ENCODE assay signal across 25 cellular contexts in the genomic region with DNA sequence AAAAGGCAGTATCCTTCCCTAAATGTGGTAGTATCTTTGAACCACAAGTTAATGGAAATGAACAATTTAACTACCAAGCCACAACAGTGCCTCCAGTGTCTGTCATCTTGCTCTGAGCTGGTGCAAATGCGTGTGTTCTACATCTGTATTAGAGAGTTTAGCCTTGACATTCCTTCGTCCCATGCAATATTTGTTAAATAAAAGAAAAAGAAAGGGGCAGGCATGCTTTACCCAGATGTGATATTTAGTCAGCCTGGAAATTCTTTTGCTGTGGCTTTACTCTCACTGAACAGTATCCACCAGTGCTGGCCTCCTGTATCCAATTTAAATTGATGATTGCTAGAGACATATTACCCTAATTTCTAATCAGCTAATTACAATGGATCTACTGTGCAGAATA.
"Had no signal": no experiment of that assay in that cellular context is flagged by ENCODE, and none has a peak within 500 bp of the region (broad histone marks: within the 10 kb centered on the region; RNA-seq: fewer than 3 reads in every experiment).

No MANE protein-coding gene starts in this region.

- H2AFZ ChIP-seq: neural progenitor cell had no signal

- H3K4me1 Mint-ChIP-seq: neural progenitor cell; stimulated activated effector memory CD8-positive, alpha-beta T cell treated with anti-CD3 and anti-CD28 coated beads, Interleukin-12 subunit alpha, Interleukin-12 subunit beta, amount 100 ng/mL, for 72 hours had no signal

- H3K9ac ChIP-seq: neural progenitor cell had no signal

- H3K27ac ChIP-seq: esophagus squamous epithelium, left ventricle myocardium inferior, lower lobe of right lung, neural progenitor cell, ovary, suprapubic skin, tibial artery, upper lobe of left lung, uterus had no signal

- H3K36me3 ChIP-seq: esophagus squamous epithelium, left ventricle myocardium inferior, lower lobe of right lung, neural progenitor cell, ovary, suprapubic skin, tibial artery, upper lobe of left lung, uterus had no signal

- H3K9me3 Mint-ChIP-seq: dendritic cell treated with granulocyte-macrophage colony-stimulating factor and Interleukin-4, amounts not matched to agents 40 ng/mL and 50 ng/mL, for 4 days; effector memory CD8-positive, alpha-beta T cell; natural killer cell treated with Interleukin-12 subunit alpha and Interleukin-12 subunit beta and Interleukin-15 and Interleukin-18, amount 100 ng/mL, for 72 hours; neural progenitor cell; stimulated activated effector memory CD8-positive, alpha-beta T cell treated with anti-CD3 and anti-CD28 coated beads, Interleukin-12 subunit alpha, Interleukin-12 subunit beta, amount 100 ng/mL, for 72 hours had no signal

- H3K4me2 ChIP-seq: neural progenitor cell had no signal

- H3K9me3 ChIP-seq: esophagus squamous epithelium, left ventricle myocardium inferior, lower lobe of right lung, ovary, suprapubic skin, tibial artery, upper lobe of left lung, uterus had no signal

- H3K4me3 Mint-ChIP-seq: dendritic cell treated with granulocyte-macrophage colony-stimulating factor and Interleukin-4, amounts not matched to agents 40 ng/mL and 50 ng/mL, for 4 days; effector memory CD8-positive, alpha-beta T cell; natural killer cell treated with Interleukin-12 subunit alpha and Interleukin-12 subunit beta and Interleukin-15 and Interleukin-18, amount 100 ng/mL, for 72 hours; neural progenitor cell; stimulated activated effector memory CD8-positive, alpha-beta T cell treated with anti-CD3 and anti-CD28 coated beads, Interleukin-12 subunit alpha, Interleukin-12 subunit beta, amount 100 ng/mL, for 72 hours had no signal

- H3K27me3 Mint-ChIP-seq: dendritic cell treated with granulocyte-macrophage colony-stimulating factor and Interleukin-4, amounts not matched to agents 40 ng/mL and 50 ng/mL, for 4 days had no signal

- H3K4me1 ChIP-seq: esophagus squamous epithelium, left ventricle myocardium inferior, lower lobe of right lung, neural progenitor cell, suprapubic skin, tibial artery, upper lobe of left lung, uterus had no signal

- DNase-seq: effector memory CD8-positive, alpha-beta T cell; esophagus squamous epithelium; foreskin melanocyte; glutamatergic neuron; kidney; left cardiac atrium; left ventricle myocardium inferior; lower lobe of right lung; mesenchymal stem cell; midbrain; nucleus accumbens; ovary; right cardiac atrium; stimulated activated CD4-positive, alpha-beta T cell treated with anti-CD3 and anti-CD28 coated beads, Interleukin-4, amount 100 ng/mL, for 1 hour; stimulated activated CD8-positive, alpha-beta memory T cell treated with anti-CD3 and anti-CD28 coated beads, Interleukin-4, amount 100 ng/mL, for 48 hours; stimulated activated naive CD8-positive, alpha-beta T cell treated with anti-CD3 and anti-CD28 coated beads, Interleukin-15, Interleukin-2, amounts not matched to agents 100 U/mL and 50 U/mL, for 24 hours; tibial artery; upper lobe of left lung; uterus had no signal

- H3K27ac Mint-ChIP-seq: dendritic cell treated with granulocyte-macrophage colony-stimulating factor and Interleukin-4, amounts not matched to agents 40 ng/mL and 50 ng/mL, for 4 days; effector memory CD8-positive, alpha-beta T cell; natural killer cell treated with Interleukin-12 subunit alpha and Interleukin-12 subunit beta and Interleukin-15 and Interleukin-18, amount 100 ng/mL, for 72 hours; neural progenitor cell; progenitor cell of endocrine pancreas; stimulated activated effector memory CD8-positive, alpha-beta T cell treated with anti-CD3 and anti-CD28 coated beads, Interleukin-12 subunit alpha, Interleukin-12 subunit beta, amount 100 ng/mL, for 72 hours had no signal

- H3K27me3 ChIP-seq: esophagus squamous epithelium, neural progenitor cell, ovary, suprapubic skin, tibial artery, upper lobe of left lung, uterus had no signal

- H3K4me3 ChIP-seq: esophagus squamous epithelium, left ventricle myocardium inferior, lower lobe of right lung, neural progenitor cell, ovary, suprapubic skin, tibial artery, upper lobe of left lung, uterus had no signal

- H3K36me3 Mint-ChIP-seq: natural killer cell treated with Interleukin-12 subunit alpha and Interleukin-12 subunit beta and Interleukin-15 and Interleukin-18, amount 100 ng/mL, for 72 hours; neural progenitor cell; stimulated activated effector memory CD8-positive, alpha-beta T cell treated with anti-CD3 and anti-CD28 coated beads, Interleukin-12 subunit alpha, Interleukin-12 subunit beta, amount 100 ng/mL, for 72 hours had no signal
